In genomic region chr16:12679660-12680272, GRCh38 we compare ENCODE assay signal across 1 cellular context.
TF ChIP-seq lines count a peak whose summit lies in the region.

No MANE protein-coding gene starts in this region.

TF ChIP-seq in WTC11, 78 proteins besides CTCF, POLR2A, EP300 and RAD21:
- TF ChIP-seq, protein P1, sequence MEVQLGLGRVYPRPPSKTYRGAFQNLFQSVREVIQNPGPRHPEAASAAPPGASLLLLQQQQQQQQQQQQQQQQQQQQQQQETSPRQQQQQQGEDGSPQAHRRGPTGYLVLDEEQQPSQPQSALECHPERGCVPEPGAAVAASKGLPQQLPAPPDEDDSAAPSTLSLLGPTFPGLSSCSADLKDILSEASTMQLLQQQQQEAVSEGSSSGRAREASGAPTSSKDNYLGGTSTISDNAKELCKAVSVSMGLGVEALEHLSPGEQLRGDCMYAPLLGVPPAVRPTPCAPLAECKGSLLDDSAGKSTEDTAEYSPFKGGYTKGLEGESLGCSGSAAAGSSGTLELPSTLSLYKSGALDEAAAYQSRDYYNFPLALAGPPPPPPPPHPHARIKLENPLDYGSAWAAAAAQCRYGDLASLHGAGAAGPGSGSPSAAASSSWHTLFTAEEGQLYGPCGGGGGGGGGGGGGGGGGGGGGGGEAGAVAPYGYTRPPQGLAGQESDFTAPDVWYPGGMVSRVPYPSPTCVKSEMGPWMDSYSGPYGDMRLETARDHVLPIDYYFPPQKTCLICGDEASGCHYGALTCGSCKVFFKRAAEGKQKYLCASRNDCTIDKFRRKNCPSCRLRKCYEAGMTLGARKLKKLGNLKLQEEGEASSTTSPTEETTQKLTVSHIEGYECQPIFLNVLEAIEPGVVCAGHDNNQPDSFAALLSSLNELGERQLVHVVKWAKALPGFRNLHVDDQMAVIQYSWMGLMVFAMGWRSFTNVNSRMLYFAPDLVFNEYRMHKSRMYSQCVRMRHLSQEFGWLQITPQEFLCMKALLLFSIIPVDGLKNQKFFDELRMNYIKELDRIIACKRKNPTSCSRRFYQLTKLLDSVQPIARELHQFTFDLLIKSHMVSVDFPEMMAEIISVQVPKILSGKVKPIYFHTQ (CRISPR knock-in tag; IDR thresholded peaks at IDR 0.05): no peak
- TF ChIP-seq ZNF263 (CRISPR knock-in tag; IDR thresholded peaks at IDR 0.05; ENCODE audit: low read depth) (no peak), ZNF317 (CRISPR knock-in tag; IDR thresholded peaks at IDR 0.05; ENCODE audit: borderline replicate concordance, low read depth) (no peak), FOXJ3 (CRISPR knock-in tag; IDR thresholded peaks at IDR 0.05; ENCODE audit: borderline replicate concordance) (no peak), ZNF281 (CRISPR knock-in tag; IDR thresholded peaks at IDR 0.05) (no peak), RORB (CRISPR knock-in tag; IDR thresholded peaks at IDR 0.05) (no peak), TP53 (CRISPR knock-in tag; IDR thresholded peaks at IDR 0.05) (no peak), ETV6 (CRISPR knock-in tag; IDR thresholded peaks at IDR 0.05) (no peak), NR3C1 (CRISPR knock-in tag; conservative IDR thresholded peaks at IDR 0.05; ENCODE audit: low read depth) (no peak), NFATC4 (CRISPR knock-in tag; IDR thresholded peaks at IDR 0.05) (no peak), E2F5 (CRISPR knock-in tag; IDR thresholded peaks at IDR 0.05) (no peak), NR1H2 (CRISPR knock-in tag; IDR thresholded peaks at IDR 0.05) (no peak), KAT7 (CRISPR knock-in tag; IDR thresholded peaks at IDR 0.05; ENCODE audit: borderline replicate concordance) (no peak), CREM (CRISPR knock-in tag; IDR thresholded peaks at IDR 0.05) (no peak), PRDM15 (CRISPR knock-in tag; IDR thresholded peaks at IDR 0.05) (no peak), MAX (CRISPR knock-in tag; IDR thresholded peaks at IDR 0.05) (no peak)
- TF ChIP-seq, protein P2, sequence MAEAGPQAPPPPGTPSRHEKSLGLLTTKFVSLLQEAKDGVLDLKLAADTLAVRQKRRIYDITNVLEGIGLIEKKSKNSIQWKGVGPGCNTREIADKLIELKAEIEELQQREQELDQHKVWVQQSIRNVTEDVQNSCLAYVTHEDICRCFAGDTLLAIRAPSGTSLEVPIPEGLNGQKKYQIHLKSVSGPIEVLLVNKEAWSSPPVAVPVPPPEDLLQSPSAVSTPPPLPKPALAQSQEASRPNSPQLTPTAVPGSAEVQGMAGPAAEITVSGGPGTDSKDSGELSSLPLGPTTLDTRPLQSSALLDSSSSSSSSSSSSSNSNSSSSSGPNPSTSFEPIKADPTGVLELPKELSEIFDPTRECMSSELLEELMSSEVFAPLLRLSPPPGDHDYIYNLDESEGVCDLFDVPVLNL (CRISPR knock-in tag; IDR thresholded peaks at IDR 0.05; ENCODE audit: borderline replicate concordance, low read depth): no peak
- TF ChIP-seq, protein P3, sequence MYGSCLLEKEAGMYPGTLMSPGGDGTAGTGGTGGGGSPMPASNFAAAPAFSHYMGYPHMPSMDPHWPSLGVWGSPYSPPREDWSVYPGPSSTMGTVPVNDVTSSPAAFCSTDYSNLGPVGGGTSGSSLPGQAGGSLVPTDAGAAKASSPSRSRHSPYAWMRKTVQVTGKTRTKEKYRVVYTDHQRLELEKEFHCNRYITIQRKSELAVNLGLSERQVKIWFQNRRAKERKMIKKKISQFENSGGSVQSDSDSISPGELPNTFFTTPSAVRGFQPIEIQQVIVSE (CRISPR knock-in tag; IDR thresholded peaks at IDR 0.05; ENCODE audit: borderline replicate concordance): no peak
- TF ChIP-seq, protein P4, sequence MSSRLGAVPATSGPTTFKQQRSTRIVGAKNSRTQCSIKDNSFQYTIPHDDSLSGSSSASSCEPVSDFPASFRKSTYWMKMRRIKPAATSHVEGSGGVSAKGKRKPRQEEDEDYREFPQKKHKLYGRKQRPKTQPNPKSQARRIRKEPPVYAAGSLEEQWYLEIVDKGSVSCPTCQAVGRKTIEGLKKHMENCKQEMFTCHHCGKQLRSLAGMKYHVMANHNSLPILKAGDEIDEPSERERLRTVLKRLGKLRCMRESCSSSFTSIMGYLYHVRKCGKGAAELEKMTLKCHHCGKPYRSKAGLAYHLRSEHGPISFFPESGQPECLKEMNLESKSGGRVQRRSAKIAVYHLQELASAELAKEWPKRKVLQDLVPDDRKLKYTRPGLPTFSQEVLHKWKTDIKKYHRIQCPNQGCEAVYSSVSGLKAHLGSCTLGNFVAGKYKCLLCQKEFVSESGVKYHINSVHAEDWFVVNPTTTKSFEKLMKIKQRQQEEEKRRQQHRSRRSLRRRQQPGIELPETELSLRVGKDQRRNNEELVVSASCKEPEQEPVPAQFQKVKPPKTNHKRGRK (CRISPR knock-in tag; IDR thresholded peaks at IDR 0.05; ENCODE audit: borderline replicate concordance): no peak
- TF ChIP-seq, protein P5, sequence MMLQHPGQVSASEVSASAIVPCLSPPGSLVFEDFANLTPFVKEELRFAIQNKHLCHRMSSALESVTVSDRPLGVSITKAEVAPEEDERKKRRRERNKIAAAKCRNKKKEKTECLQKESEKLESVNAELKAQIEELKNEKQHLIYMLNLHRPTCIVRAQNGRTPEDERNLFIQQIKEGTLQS (CRISPR knock-in tag; conservative IDR thresholded peaks at IDR 0.05): no peak
TF ChIP-seq in WTC11: peak in this region for 0.
